1 cellular context compared by ENCODE assay signal in the genomic region with DNA sequence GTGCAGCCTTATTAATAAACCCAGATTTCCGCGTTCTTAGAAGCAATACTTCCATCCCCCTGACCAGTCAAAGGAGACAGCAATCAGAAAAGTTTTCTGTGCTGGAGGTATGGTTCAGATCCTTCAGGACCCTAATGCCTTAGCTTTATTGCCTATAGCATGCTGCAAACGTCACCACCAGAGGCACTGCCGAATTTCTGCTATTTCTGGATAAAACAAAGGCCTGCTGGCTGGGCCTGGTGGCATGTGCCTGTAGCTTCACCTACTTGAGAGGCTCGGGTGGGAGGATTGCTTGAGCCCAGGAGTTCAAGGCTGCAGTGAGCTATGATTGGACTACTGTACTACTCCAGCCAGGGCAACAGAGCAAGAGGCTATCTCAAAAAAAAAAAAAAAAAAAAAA.
TF ChIP-seq lines count a peak whose summit lies in the region.

No MANE protein-coding gene starts in this region.

TF ChIP-seq in HepG2, 621 proteins besides CTCF, POLR2A, EP300 and RAD21 (continued from another document):
- TF ChIP-seq, protein P1, sequence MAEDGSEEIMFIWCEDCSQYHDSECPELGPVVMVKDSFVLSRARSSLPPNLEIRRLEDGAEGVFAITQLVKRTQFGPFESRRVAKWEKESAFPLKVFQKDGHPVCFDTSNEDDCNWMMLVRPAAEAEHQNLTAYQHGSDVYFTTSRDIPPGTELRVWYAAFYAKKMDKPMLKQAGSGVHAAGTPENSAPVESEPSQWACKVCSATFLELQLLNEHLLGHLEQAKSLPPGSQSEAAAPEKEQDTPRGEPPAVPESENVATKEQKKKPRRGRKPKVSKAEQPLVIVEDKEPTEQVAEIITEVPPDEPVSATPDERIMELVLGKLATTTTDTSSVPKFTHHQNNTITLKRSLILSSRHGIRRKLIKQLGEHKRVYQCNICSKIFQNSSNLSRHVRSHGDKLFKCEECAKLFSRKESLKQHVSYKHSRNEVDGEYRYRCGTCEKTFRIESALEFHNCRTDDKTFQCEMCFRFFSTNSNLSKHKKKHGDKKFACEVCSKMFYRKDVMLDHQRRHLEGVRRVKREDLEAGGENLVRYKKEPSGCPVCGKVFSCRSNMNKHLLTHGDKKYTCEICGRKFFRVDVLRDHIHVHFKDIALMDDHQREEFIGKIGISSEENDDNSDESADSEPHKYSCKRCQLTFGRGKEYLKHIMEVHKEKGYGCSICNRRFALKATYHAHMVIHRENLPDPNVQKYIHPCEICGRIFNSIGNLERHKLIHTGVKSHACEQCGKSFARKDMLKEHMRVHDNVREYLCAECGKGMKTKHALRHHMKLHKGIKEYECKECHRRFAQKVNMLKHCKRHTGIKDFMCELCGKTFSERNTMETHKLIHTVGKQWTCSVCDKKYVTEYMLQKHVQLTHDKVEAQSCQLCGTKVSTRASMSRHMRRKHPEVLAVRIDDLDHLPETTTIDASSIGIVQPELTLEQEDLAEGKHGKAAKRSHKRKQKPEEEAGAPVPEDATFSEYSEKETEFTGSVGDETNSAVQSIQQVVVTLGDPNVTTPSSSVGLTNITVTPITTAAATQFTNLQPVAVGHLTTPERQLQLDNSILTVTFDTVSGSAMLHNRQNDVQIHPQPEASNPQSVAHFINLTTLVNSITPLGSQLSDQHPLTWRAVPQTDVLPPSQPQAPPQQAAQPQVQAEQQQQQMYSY (CRISPR knock-in tag; IDR thresholded peaks at IDR 0.05) = no peak
- TF ChIP-seq FOXM1 (CRISPR knock-in tag; IDR thresholded peaks at IDR 0.05) (no peak), ATF1 (CRISPR knock-in tag; IDR thresholded peaks at IDR 0.05) (no peak), POGZ (CRISPR knock-in tag; IDR thresholded peaks at IDR 0.05) (no peak), GPN1 (CRISPR knock-in tag; IDR thresholded peaks at IDR 0.05; ENCODE audit: borderline replicate concordance) (no peak)
- TF ChIP-seq, protein P2, sequence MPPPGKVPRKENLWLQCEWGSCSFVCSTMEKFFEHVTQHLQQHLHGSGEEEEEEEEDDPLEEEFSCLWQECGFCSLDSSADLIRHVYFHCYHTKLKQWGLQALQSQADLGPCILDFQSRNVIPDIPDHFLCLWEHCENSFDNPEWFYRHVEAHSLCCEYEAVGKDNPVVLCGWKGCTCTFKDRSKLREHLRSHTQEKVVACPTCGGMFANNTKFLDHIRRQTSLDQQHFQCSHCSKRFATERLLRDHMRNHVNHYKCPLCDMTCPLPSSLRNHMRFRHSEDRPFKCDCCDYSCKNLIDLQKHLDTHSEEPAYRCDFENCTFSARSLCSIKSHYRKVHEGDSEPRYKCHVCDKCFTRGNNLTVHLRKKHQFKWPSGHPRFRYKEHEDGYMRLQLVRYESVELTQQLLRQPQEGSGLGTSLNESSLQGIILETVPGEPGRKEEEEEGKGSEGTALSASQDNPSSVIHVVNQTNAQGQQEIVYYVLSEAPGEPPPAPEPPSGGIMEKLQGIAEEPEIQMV (CRISPR knock-in tag; IDR thresholded peaks at IDR 0.05; ENCODE audit: low read depth) = no peak
- TF ChIP-seq, protein P3, sequence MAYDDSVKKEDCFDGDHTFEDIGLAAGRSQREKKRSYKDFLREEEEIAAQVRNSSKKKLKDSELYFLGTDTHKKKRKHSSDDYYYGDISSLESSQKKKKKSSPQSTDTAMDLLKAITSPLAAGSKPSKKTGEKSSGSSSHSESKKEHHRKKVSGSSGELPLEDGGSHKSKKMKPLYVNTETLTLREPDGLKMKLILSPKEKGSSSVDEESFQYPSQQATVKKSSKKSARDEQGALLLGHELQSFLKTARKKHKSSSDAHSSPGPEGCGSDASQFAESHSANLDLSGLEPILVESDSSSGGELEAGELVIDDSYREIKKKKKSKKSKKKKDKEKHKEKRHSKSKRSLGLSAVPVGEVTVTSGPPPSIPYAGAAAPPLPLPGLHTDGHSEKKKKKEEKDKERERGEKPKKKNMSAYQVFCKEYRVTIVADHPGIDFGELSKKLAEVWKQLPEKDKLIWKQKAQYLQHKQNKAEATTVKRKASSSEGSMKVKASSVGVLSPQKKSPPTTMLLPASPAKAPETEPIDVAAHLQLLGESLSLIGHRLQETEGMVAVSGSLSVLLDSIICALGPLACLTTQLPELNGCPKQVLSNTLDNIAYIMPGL (CRISPR knock-in tag; IDR thresholded peaks at IDR 0.05; ENCODE audit: borderline replicate concordance in 1 of 2, low read depth in 1 of 2) = no peak
